Comparison of ENCODE assay signal across 8 cellular contexts in genomic region chr6:70884074-70884983, GRCh38.
A peak's percentile ranks its signal among the peaks of the same experiment; 100 is the strongest.
DNase-seq lines count a peak whose midpoint lies in the region; ATAC-seq and TF ChIP-seq lines count a peak whose summit lies in the region.

No MANE protein-coding gene starts in this region.

- intact Hi-C loops in PC-3 (cut with micrococcal nuclease) = loop anchor here (1.0 to 10.0 kb wide), 3 partner anchors 128 to 360 kb away; no protein-coding TSS in a partner anchor

- no peak overlapping the region for H3K27ac ChIP-seq in PC-3 (ENCODE audit: low read length)
- no peak overlapping the region for H3K27ac ChIP-seq in tibial nerve

- POLR2A ChIA-PET in PC-3 (lab: Charles Lee; ENCODE audit: unreplicated experiment) = interaction anchor here (0.6 kb wide), 1 partner anchor 471 kb away, joined by 4 read pairs; the partner anchor contains the start of gene FAM135A

- TF ChIP-seq EP300 in tibial nerve (IDR thresholded peaks at IDR 0.05) = no peak

- H3K36me3 ChIP-seq in PC-3 (ENCODE audit: low read depth, low read length) (no peaks in the 10 kb centered on the region), tibial nerve (no peaks in the 10 kb centered on the region)

- no peak overlapping the region for H3K4me3 ChIP-seq in PC-3 (ENCODE audit: low read length)
- no peak overlapping the region for H3K4me3 ChIP-seq in fibroblast of villous mesenchyme (ENCODE audit: low read depth, low read length)
- H3K4me3 ChIP-seq in tibial nerve = no peak overlapping the region

- no TSS peak for BruUV-seq in PC-3 (replicated peaks; lab: Mats Ljungman, UMichigan)

- H3K9me3 ChIP-seq in PC-3 (ENCODE audit: low read length) (no peaks in the 10 kb centered on the region), tibial nerve (no peaks in the 10 kb centered on the region)

- no peaks in the 10 kb centered on the region for H3K27me3 ChIP-seq in PC-3 (ENCODE audit: low read length)
- H3K27me3 ChIP-seq in tibial nerve = no peaks in the 10 kb centered on the region

- peak; percentile 67 for DNase-seq in COR-L47 (lab: John Stamatoyannopoulos, UW)
- DNase-seq in HUDEP-2 (lab: John Stamatoyannopoulos, UW; ENCODE audit: unreplicated experiment in 76 of 76) = peak in 61 of 76 experiments; percentile 14 to 81 (median 42)
- peak; percentile 63 for DNase-seq in PC-3
- peak; percentile 8 for DNase-seq in activated T-helper 1 cell treated with Interleukin-2 at 50 U/mL for 16 hours (ENCODE audit: low read depth)
- DNase-seq in fibroblast of villous mesenchyme (ENCODE audit: low read depth) = peak; percentile 49
- DNase-seq in omental fat pad (ENCODE audit: low spot score) = no peak
- peak in 1 of 2 donors; percentile 74 for DNase-seq in tibial nerve (ENCODE audit: low spot score in 2 of 2)

- TF ChIP-seq POLR2A in tibial nerve (IDR thresholded peaks at IDR 0.05) = no peak

- TF ChIP-seq CTCF in PC-3 (conservative IDR thresholded peaks at IDR 0.05; ENCODE audit: low read depth, low read length) = peak; percentile 86
- peak; percentile 82 for TF ChIP-seq CTCF in fibroblast of villous mesenchyme (IDR thresholded peaks at IDR 0.05; ENCODE audit: insufficient read depth, low read depth, low read length)
- TF ChIP-seq CTCF in omental fat pad (IDR thresholded peaks at IDR 0.05) = peak in 2 of 3 donors; percentile 52 to 80
- TF ChIP-seq CTCF in tibial nerve (IDR thresholded peaks at IDR 0.05) = peak; percentile 74 to 96 (median 84)

- no peaks in the 10 kb centered on the region for H3K79me2 ChIP-seq in PC-3 (ENCODE audit: low read length)

- 40 to 41% methylated on average over 17 of the region's 17 CpGs for WGBS in tibial nerve, 2 donors

- H3K4me2 ChIP-seq in PC-3 (ENCODE audit: low read length) = no peak overlapping the region

- peak overlapping the region; percentile 40; the same call in 1 of the 2 replicates for H2AFZ ChIP-seq in PC-3 (ENCODE audit: low read length)

- peak; percentile 75 for ATAC-seq in GM19452 (IDR thresholded peaks at IDR 0.05; ENCODE audit: unreplicated experiment)
- peak; percentile 74 for ATAC-seq in PC-3
- ATAC-seq in omental fat pad (ENCODE audit: low FRiP score) = peak; percentile 72

- CTCF ChIA-PET in PC-3 (lab: Charles Lee) = interaction anchor here (0.6 to 1.0 kb wide), 4 partner anchors 10 to 364 kb away, joined by 3 to 5 read pairs (median 3); no protein-coding TSS in a partner anchor

- H3K9ac ChIP-seq in PC-3 (ENCODE audit: low read length) = no peak overlapping the region

- H3F3A ChIP-seq in PC-3 (ENCODE audit: low read length, unreplicated experiment) = no peaks in the 10 kb centered on the region

- H4K20me1 ChIP-seq in PC-3 (ENCODE audit: low read length) = no peaks in the 10 kb centered on the region

- H3K9me2 ChIP-seq in PC-3 (replicated peaks; ENCODE audit: low read length) = no peaks in the 10 kb centered on the region

- no peaks in the 10 kb centered on the region for H3K4me1 ChIP-seq in PC-3 (ENCODE audit: insufficient read depth, low read length)
- no peaks in the 10 kb centered on the region for H3K4me1 ChIP-seq in tibial nerve
